Comparison of ENCODE assay signal across 14 cellular contexts in the genomic region with DNA sequence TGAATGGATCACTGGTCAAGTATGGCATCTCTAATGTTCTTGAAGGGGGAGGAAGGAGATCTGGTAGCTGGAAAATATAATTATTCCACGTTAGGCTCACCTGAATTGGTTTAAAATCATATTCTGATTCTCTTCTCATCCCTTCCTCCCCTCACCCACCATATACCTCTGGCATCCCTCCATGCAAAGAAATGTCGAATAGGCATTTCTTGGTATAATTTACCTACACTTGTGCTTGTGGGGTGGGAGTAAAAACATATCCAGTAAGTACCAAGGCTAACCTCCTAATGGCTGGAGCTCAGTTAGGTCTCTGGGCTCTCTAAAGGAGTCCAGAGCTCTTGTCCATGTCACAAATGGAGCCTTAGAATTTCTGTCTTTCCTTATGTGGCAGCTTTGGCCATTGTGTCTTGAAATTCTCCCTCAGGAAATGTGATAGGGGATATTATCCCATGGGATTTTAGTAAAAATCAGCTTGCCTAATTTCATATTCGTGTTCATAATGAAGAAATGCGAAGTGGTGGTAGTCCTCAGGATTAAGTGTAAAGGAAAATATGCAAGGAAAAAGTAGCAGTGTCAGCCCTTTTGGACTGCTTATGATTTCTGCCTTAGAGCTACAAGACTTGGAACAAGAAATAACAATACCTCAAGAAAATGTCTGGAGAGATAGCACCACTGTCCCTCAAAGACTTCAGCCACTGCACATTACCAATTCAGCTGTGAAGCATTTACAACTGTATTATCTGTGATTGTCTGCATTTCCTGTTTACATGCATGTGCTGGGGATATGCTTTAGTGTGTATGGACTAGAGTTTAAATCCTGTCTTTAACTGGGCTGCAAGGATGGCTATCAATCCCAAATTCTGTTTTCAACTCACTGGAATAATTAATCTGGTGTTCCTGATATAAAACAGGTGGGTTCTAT.
"Had no signal": no experiment of that assay in that cellular context is flagged by ENCODE, and none has a peak within 500 bp of the region (broad histone marks: within the 10 kb centered on the region; RNA-seq: fewer than 3 reads in every experiment).

No MANE protein-coding gene starts in this region.

- ATAC-seq: foreskin keratinocyte, left ventricle myocardium superior, pancreas had no signal

- H3K4me2 ChIP-seq: neural progenitor cell had no signal

- FAIRE-seq: bronchial epithelial cell, endothelial cell of umbilical vein, kidney, pancreas, urothelium cell line had no signal

- H3K4me3 ChIP-seq: neural progenitor cell, pancreas, stomach had no signal

- H3K9me3 ChIP-seq: pancreas, stomach had no signal

- H3K9ac ChIP-seq: neural progenitor cell had no signal

- H3K4me1 ChIP-seq: foreskin keratinocyte, neural progenitor cell, pancreas, stomach had no signal

- H3K27ac ChIP-seq: foreskin keratinocyte, neural progenitor cell, pancreas, stomach had no signal

- DNase-seq: activated naive CD8-positive, alpha-beta T cell treated with anti-CD3 and anti-CD28 coated beads, Interleukin-2, amount 10 ng/mL, durations not matched to agents 7 days and 5 days; aorta; foreskin keratinocyte; kidney; left ventricle myocardium superior; mesendoderm; pancreas; retina; stomach; T1000 had no signal

- H3K4me1 Mint-ChIP-seq: neural progenitor cell had no signal

- H3K9me3 Mint-ChIP-seq: activated naive CD8-positive, alpha-beta T cell treated with anti-CD3 and anti-CD28 coated beads, Interleukin-2, amount 10 ng/mL, durations not matched to agents 7 days and 5 days; neural progenitor cell had no signal

- H3K4me3 Mint-ChIP-seq: activated naive CD8-positive, alpha-beta T cell treated with anti-CD3 and anti-CD28 coated beads, Interleukin-2, amount 10 ng/mL, durations not matched to agents 7 days and 5 days; neural progenitor cell had no signal

- H3K27me3 ChIP-seq: foreskin keratinocyte, neural progenitor cell, pancreas, stomach had no signal

- H2AFZ ChIP-seq: neural progenitor cell had no signal

- H3K27me3 Mint-ChIP-seq: activated naive CD8-positive, alpha-beta T cell treated with anti-CD3 and anti-CD28 coated beads, Interleukin-2, amount 10 ng/mL, durations not matched to agents 7 days and 5 days had no signal

- H3K27ac Mint-ChIP-seq: activated naive CD8-positive, alpha-beta T cell treated with anti-CD3 and anti-CD28 coated beads, Interleukin-2, amount 10 ng/mL, durations not matched to agents 7 days and 5 days; neural progenitor cell had no signal
